1 cellular context compared by ENCODE assay signal in genomic region chr6:34888874-34889555, GRCh38.
TF ChIP-seq lines count a peak whose summit lies in the region.

ANKS1A (plus strand) TSS chr6:34889255; CDS start chr6:34889403, 148 bp downstream.

TF ChIP-seq in HEK293, 187 proteins besides CTCF, POLR2A, EP300 and RAD21 (continued from another document and continues in another):
- TF ChIP-seq ZNF140 (tag by site-specific recombination; IDR thresholded peaks at IDR 0.05): no peak
- TF ChIP-seq ZNF138 (tag by site-specific recombination; IDR thresholded peaks at IDR 0.05; ENCODE audit: borderline replicate concordance): no peak
- TF ChIP-seq ZNF488 (tag by site-specific recombination; IDR thresholded peaks at IDR 0.05): no peak
- no peak for TF ChIP-seq ZBTB7A (tag by site-specific recombination; IDR thresholded peaks at IDR 0.05; ENCODE audit: low read depth)
- no peak for TF ChIP-seq SALL2 (tag by site-specific recombination; IDR thresholded peaks at IDR 0.05; ENCODE audit: borderline replicate concordance)
- TF ChIP-seq ATF2 (tag by site-specific recombination; IDR thresholded peaks at IDR 0.05; ENCODE audit: low read depth): 0 out of 2 replicates have a peak, but pooled peaks have one; percentile 8
- no peak for TF ChIP-seq HOXC10 (CRISPR knock-in tag; IDR thresholded peaks at IDR 0.05)
- TF ChIP-seq ZNF423 (tag by site-specific recombination; IDR thresholded peaks at IDR 0.05): no peak
- no peak for TF ChIP-seq ZNF248 (tag by site-specific recombination; IDR thresholded peaks at IDR 0.05)
- TF ChIP-seq ZNF324 (tag by site-specific recombination; IDR thresholded peaks at IDR 0.05): 0 out of 2 replicates have a peak, but pooled peaks have one; percentile 36
- no peak for TF ChIP-seq ZNF366 (tag by site-specific recombination; conservative IDR thresholded peaks at IDR 0.05)
- TF ChIP-seq RBAK (tag by site-specific recombination; IDR thresholded peaks at IDR 0.05): no peak
- no peak for TF ChIP-seq ZNF510 (tag by site-specific recombination; IDR thresholded peaks at IDR 0.05; ENCODE audit: insufficient replicate concordance)
- no peak for TF ChIP-seq ZNF10 (tag by site-specific recombination; IDR thresholded peaks at IDR 0.05)
- peak; percentile 39; the same call in 1 of the 2 replicates for TF ChIP-seq ZNF518A (tag by site-specific recombination; conservative IDR thresholded peaks at IDR 0.05; ENCODE audit: low read depth)
- no peak for TF ChIP-seq ZNF747 (tag by site-specific recombination; IDR thresholded peaks at IDR 0.05)
- TF ChIP-seq ZNF76 (tag by site-specific recombination; IDR thresholded peaks at IDR 0.05; ENCODE audit: borderline replicate concordance, low read depth): peak; percentile 65; the same call in 1 of the 2 replicates
- peak; percentile 92 for TF ChIP-seq ZNF629 (tag by site-specific recombination; IDR thresholded peaks at IDR 0.05)
- no peak for TF ChIP-seq ZNF239 (tag by site-specific recombination; IDR thresholded peaks at IDR 0.05)
- TF ChIP-seq ZNF184 (tag by site-specific recombination; IDR thresholded peaks at IDR 0.05): no peak
- TF ChIP-seq BCL11B (tag by site-specific recombination; IDR thresholded peaks at IDR 0.05; ENCODE audit: low read depth): no peak
- 0 out of 2 replicates have a peak, but pooled peaks have one; percentile 64 for TF ChIP-seq KLF7 (tag by site-specific recombination; IDR thresholded peaks at IDR 0.05; ENCODE audit: borderline replicate concordance)
- TF ChIP-seq PATZ1 (tag by site-specific recombination; IDR thresholded peaks at IDR 0.05): peak; percentile 100
- no peak for TF ChIP-seq ZBTB6 (tag by site-specific recombination; IDR thresholded peaks at IDR 0.05)
- no peak for TF ChIP-seq ZNF558 (tag by site-specific recombination; IDR thresholded peaks at IDR 0.05)
- no peak for TF ChIP-seq MZF1 (tag by site-specific recombination; IDR thresholded peaks at IDR 0.05; ENCODE audit: borderline replicate concordance)
- peak; percentile 97 for TF ChIP-seq ZBTB10 (tag by site-specific recombination; IDR thresholded peaks at IDR 0.05)
- TF ChIP-seq ZNF391 (tag by site-specific recombination; IDR thresholded peaks at IDR 0.05; ENCODE audit: borderline replicate concordance, low read depth): no peak
- no peak for TF ChIP-seq ZNF18 (tag by site-specific recombination; IDR thresholded peaks at IDR 0.05)
- no peak for TF ChIP-seq IKZF3 (tag by site-specific recombination; IDR thresholded peaks at IDR 0.05)
- peak; percentile 82 for TF ChIP-seq ZBTB26 (tag by site-specific recombination; optimal IDR thresholded peaks at IDR 0.05)
- no peak for TF ChIP-seq ZNF544 (tag by site-specific recombination; IDR thresholded peaks at IDR 0.05)
- TF ChIP-seq ZBTB49 (tag by site-specific recombination; IDR thresholded peaks at IDR 0.05; ENCODE audit: low read depth): no peak
- TF ChIP-seq ZNF513 (tag by site-specific recombination; IDR thresholded peaks at IDR 0.05): no peak
- TF ChIP-seq ZNF473 (tag by site-specific recombination; IDR thresholded peaks at IDR 0.05): no peak
- TF ChIP-seq GLIS1 (tag by site-specific recombination; IDR thresholded peaks at IDR 0.05): peak; percentile 69
- TF ChIP-seq ZNF394 (tag by site-specific recombination; IDR thresholded peaks at IDR 0.05; ENCODE audit: borderline replicate concordance): peak; percentile 98
- no peak for TF ChIP-seq ZNF600 (tag by site-specific recombination; IDR thresholded peaks at IDR 0.05)
- no peak for TF ChIP-seq ZNF791 (tag by site-specific recombination; IDR thresholded peaks at IDR 0.05)
- no peak for TF ChIP-seq ZNF354C (tag by site-specific recombination; IDR thresholded peaks at IDR 0.05; ENCODE audit: borderline replicate concordance, low read depth)
- TF ChIP-seq ZNF132 (tag by site-specific recombination; IDR thresholded peaks at IDR 0.05; ENCODE audit: borderline replicate concordance): no peak
